Comparison of ENCODE assay signal across 8 cellular contexts in genomic region chr10:79070091-79070610, GRCh38.
A peak's percentile ranks its signal among the peaks of the same experiment; 100 is the strongest.
DNase-seq lines count a peak whose midpoint lies in the region; ATAC-seq, FAIRE-seq and TF ChIP-seq lines count a peak whose summit lies in the region.

No MANE protein-coding gene starts in this region.

- no peak for ATAC-seq in GM18868 (IDR thresholded peaks at IDR 0.05; ENCODE audit: unreplicated experiment)

- peaks cover 66% of the 10 kb centered on the region for H3K4me1 Mint-ChIP-seq in nephron progenitor cell

- peak; percentile 49 for DNase-seq in H54 (ENCODE audit: insufficient read length, low spot score)
- no peak for DNase-seq in WERI-Rb-1
- peak; percentile 27 for DNase-seq in fibroblast of pulmonary artery (ENCODE audit: low read depth)
- peak; percentile 66 for DNase-seq in nephron progenitor cell
- no peak for DNase-seq in HuH-7.5 (ENCODE audit: low spot score)
- DNase-seq in DMS114 treated with DMSO at 0.1 percent for 48 hours (lab: John Stamatoyannopoulos, UW; ENCODE audit: unreplicated experiment): no peak
- no peak for DNase-seq in NCI-H526 treated with DMSO at 0.1 percent for 48 hours (lab: John Stamatoyannopoulos, UW)

- H3K4me3 Mint-ChIP-seq in nephron progenitor cell: peak overlapping the region; percentile 98

- H3K27me3 Mint-ChIP-seq in nephron progenitor cell (ENCODE audit: low read depth, poor library complexity): peaks cover 12% of the 10 kb centered on the region

- H3K27me3 ChIP-seq in WERI-Rb-1 (ENCODE audit: insufficient read depth, low read depth, severe bottlenecking): no peaks in the 10 kb centered on the region

- no peak overlapping the region for H3K27ac ChIP-seq in WERI-Rb-1

- TF ChIP-seq CTCF in WERI-Rb-1 (IDR thresholded peaks at IDR 0.05; ENCODE audit: low read depth, low read length): no peak
- no peak for TF ChIP-seq CTCF in fibroblast of pulmonary artery (IDR thresholded peaks at IDR 0.05; ENCODE audit: low read length, missing control alignments)
- TF ChIP-seq CTCF in nephron progenitor cell (IDR thresholded peaks at IDR 0.05): no peak

- TF ChIP-seq POLR2A in H54 (IDR thresholded peaks at IDR 0.05; ENCODE audit: low read depth, low read length): no peak

- H3K4me3 ChIP-seq in WERI-Rb-1 (ENCODE audit: low read depth, low read length) (peak overlapping the region; percentile 61), fibroblast of pulmonary artery (replicated peaks; ENCODE audit: low read depth, low read length) (peak overlapping the region; percentile 97)

- H3K9me3 Mint-ChIP-seq in nephron progenitor cell: no peaks in the 10 kb centered on the region

- H3K9me3 ChIP-seq in WERI-Rb-1 (ENCODE audit: severe bottlenecking): no peaks in the 10 kb centered on the region

- no peak overlapping the region for H3K27ac Mint-ChIP-seq in nephron progenitor cell

- FAIRE-seq in H54 (lab: Jason Lieb, UNC): no peak

- no peaks in the 10 kb centered on the region for H3K36me3 Mint-ChIP-seq in nephron progenitor cell (ENCODE audit: low read depth)

- H3K36me3 ChIP-seq in WERI-Rb-1: no peaks in the 10 kb centered on the region

Comparison
In these comparisons a context has a peak if more than half of its experiments do, and no peak if none do; other contexts are left out.
1. DNase-seq: peak in H54 (single experiment), fibroblast of pulmonary artery (single experiment) and nephron progenitor cell (single experiment); none in WERI-Rb-1 (single experiment), HuH-7.5 (single experiment), DMS114 treated with DMSO at 0.1 percent for 48 hours (single experiment) and NCI-H526 treated with DMSO at 0.1 percent for 48 hours (single experiment).